ENCODE assay signal across 20 cellular contexts in genomic region chr5:135568241-135568640, GRCh38. TPM values are rescaled to one million over a fixed set of nuclear protein-coding genes. Genes with fewer than 3 reads are reported as not detected.
"Had no signal": no experiment of that assay in that cellular context is flagged by ENCODE, and none has a peak within 500 bp of the region (broad histone marks: within the 10 kb centered on the region; RNA-seq: fewer than 3 reads in every experiment).

No MANE protein-coding gene starts in this region.

- H3K79me2 ChIP-seq: parathyroid adenoma had no signal

- H3K9me3 ChIP-seq: gastrocnemius medialis, heart left ventricle, mucosa of descending colon, tibial artery had no signal

- H2AFZ ChIP-seq: parathyroid adenoma had no signal

- H3K4me3 ChIP-seq: dorsolateral prefrontal cortex, gastrocnemius medialis, heart left ventricle, mucosa of descending colon, tibial artery had no signal

- H3K36me3 ChIP-seq: gastrocnemius medialis, heart left ventricle, tibial artery had no signal

- ATAC-seq: activated CD8-positive, alpha-beta memory T cell treated with anti-CD3 and anti-CD28 coated beads, Interleukin-2, amount 10 ng/mL, durations not matched to agents 7 days and 5 days; gastrocnemius medialis; left ventricle myocardium superior; mucosa of descending colon had no signal

- H3K4me1 ChIP-seq: gastrocnemius medialis, heart left ventricle, parathyroid adenoma, tibial artery had no signal

- H3K27me3 ChIP-seq: gastrocnemius medialis had no signal

- H3K27ac ChIP-seq: dorsolateral prefrontal cortex, epithelial cell of prostate, gastrocnemius medialis, heart left ventricle, parathyroid adenoma, tibial artery had no signal

- H3K9ac ChIP-seq: parathyroid adenoma had no signal

- DNase-seq: activated B cell treated with CpG ODN at 0.5 μM for 24 hours; activated CD4-positive, alpha-beta memory T cell treated with anti-CD3 and anti-CD28 coated beads, Interleukin-2, amount 10 ng/mL, durations not matched to agents 7 days and 5 days; activated CD4-positive, alpha-beta T cell treated with anti-CD3 and anti-CD28 coated beads for 48 hours; activated CD8-positive, alpha-beta memory T cell treated with anti-CD3 and anti-CD28 coated beads, Interleukin-2, amount 10 ng/mL, durations not matched to agents 7 days and 5 days; activated naive CD8-positive, alpha-beta T cell treated with anti-CD3 and anti-CD28 coated beads, Interleukin-2, amount 10 ng/mL, durations not matched to agents 7 days and 5 days; dorsolateral prefrontal cortex; gastrocnemius medialis; heart left ventricle; immature natural killer cell; left ventricle myocardium superior; mucosa of descending colon; naive B cell; stimulated activated naive CD4-positive, alpha-beta T cell treated with Interleukin-2 at 50 U/mL for 16 hours; T-helper 1 cell; T-helper 9 cell; tibial artery had no signal

RNA-seq across cellular contexts. Expression of gene CXCL14, which starts 10.6 kb away (rescaled TPM):
- total RNA-seq: activated B cell treated with CpG ODN at 0.5 μM for 24 hours; activated CD4-positive, alpha-beta memory T cell treated with anti-CD3 and anti-CD28 coated beads, Interleukin-2, amount 10 ng/mL, durations not matched to agents 7 days and 5 days; activated CD8-positive, alpha-beta memory T cell treated with anti-CD3 and anti-CD28 coated beads, Interleukin-2, amount 10 ng/mL, durations not matched to agents 7 days and 5 days; activated naive CD8-positive, alpha-beta T cell treated with anti-CD3 and anti-CD28 coated beads, Interleukin-2, amount 10 ng/mL, durations not matched to agents 7 days and 5 days had no signal

RNA-seq across cellular contexts. Expression of gene NEUROG1, which starts 32.5 kb away (rescaled TPM):
- total RNA-seq: activated B cell treated with CpG ODN at 0.5 μM for 24 hours; activated CD4-positive, alpha-beta memory T cell treated with anti-CD3 and anti-CD28 coated beads, Interleukin-2, amount 10 ng/mL, durations not matched to agents 7 days and 5 days; activated CD8-positive, alpha-beta memory T cell treated with anti-CD3 and anti-CD28 coated beads, Interleukin-2, amount 10 ng/mL, durations not matched to agents 7 days and 5 days; activated naive CD8-positive, alpha-beta T cell treated with anti-CD3 and anti-CD28 coated beads, Interleukin-2, amount 10 ng/mL, durations not matched to agents 7 days and 5 days; dorsolateral prefrontal cortex; endodermal cell; gastrocnemius medialis; heart left ventricle; left ventricle myocardium superior; mucosa of descending colon; subcutaneous adipose tissue had no signal
